Comparison of ENCODE assay signal across 8 cellular contexts in the genomic region with DNA sequence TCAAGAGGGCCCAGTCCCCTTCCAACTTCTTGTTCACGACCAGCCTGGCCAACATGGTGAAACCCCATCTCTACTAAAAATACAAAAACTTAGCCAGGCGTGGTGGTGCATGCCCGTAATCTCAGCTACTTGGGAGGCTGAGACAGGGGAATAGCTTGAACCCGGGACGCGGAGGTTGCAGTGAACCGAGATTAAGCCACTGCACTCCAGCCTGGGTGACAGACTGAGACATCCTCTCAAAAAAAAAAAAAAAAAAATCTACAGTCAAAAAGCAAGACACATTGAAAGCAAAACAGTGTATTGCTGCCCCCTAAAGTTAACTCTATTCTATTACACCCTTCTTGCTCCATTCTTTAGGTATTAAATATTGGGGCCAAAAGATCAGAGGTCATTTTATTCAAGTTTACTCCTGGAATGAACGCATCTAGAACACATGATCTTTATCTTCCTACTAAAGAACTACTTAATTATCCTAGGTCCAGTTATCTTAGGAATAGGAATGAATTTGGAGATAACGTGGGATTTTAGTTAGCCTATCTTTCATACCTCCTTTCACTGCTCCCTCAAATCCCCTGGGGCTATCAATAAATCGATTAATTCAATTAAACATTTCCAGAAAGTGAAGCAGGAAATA. TPM values are rescaled to one million over a fixed set of nuclear protein-coding genes. Genes with fewer than 3 reads are reported as not detected.
DNase-seq lines count a peak whose midpoint lies in the region; ATAC-seq and TF ChIP-seq lines count a peak whose summit lies in the region.

No MANE protein-coding gene starts in this region.

- H3K36me3 ChIP-seq in ACC112 (ENCODE audit: insufficient read depth, low read length): peaks cover 17% of the 10 kb centered on the region
- H3K36me3 ChIP-seq in OCI-LY1 (ENCODE audit: insufficient read depth, low read length): peaks cover 48% of the 10 kb centered on the region
- H3K36me3 ChIP-seq in body of pancreas (replicated peaks in 1 of 2; ENCODE audit: insufficient read depth in 1 of 2, low read depth in 2 of 2): peaks cover 0 to 9% of the 10 kb centered on the region in 2 donors
- H3K36me3 ChIP-seq in liver (ENCODE audit: control insufficient read depth in 4 of 4, insufficient read depth in 3 of 4, low read depth in 1 of 4, low read length in 3 of 4): peaks cover 0 to 26% (median 24%) of the 10 kb centered on the region in 4 donors
- no peaks in the 10 kb centered on the region for H3K36me3 ChIP-seq in uterus

- H3K4me3 ChIP-seq in ACC112 (ENCODE audit: low read depth, low read length) (peak overlapping the region; percentile 98), OCI-LY1 (ENCODE audit: low read depth, low read length, poor library complexity, severe bottlenecking) (peak overlapping the region; percentile 70), body of pancreas (no peak overlapping the region), liver (ENCODE audit: low read depth in 1 of 3, low read length in 3 of 3) (peak overlapping the region; percentile 7 to 23 (median 15)), uterus (no peak overlapping the region)

- TF ChIP-seq POLR2A in body of pancreas (IDR thresholded peaks at IDR 0.05): no peak
- TF ChIP-seq POLR2A in uterus (IDR thresholded peaks at IDR 0.05): no peak

- ATAC-seq in HG03175 (IDR thresholded peaks at IDR 0.05; ENCODE audit: unreplicated experiment): peak; percentile 26
- ATAC-seq in body of pancreas: no peak
- ATAC-seq in HG03442 (IDR thresholded peaks at IDR 0.05; ENCODE audit: unreplicated experiment): no peak

- no peaks in the 10 kb centered on the region for H3K9me2 ChIP-seq in OCI-LY1 (ENCODE audit: low read depth, low read length)

- peak overlapping the region; percentile 99 for H3K4me2 ChIP-seq in OCI-LY1 (ENCODE audit: low read length)

- peaks cover 73% of the 10 kb centered on the region for H3K79me2 ChIP-seq in ACC112 (ENCODE audit: control insufficient read depth, insufficient read depth, low read length, unreplicated experiment)
- H3K79me2 ChIP-seq in OCI-LY1 (ENCODE audit: insufficient read depth, low read length): peaks cover 43% of the 10 kb centered on the region

- H4K20me1 ChIP-seq in OCI-LY1 (ENCODE audit: insufficient read depth, low read length): 0 out of 2 replicates have a peak, but pooled peaks cover 4% of the 10 kb centered on the region

- 28 to 29% methylated on average over 10 of the region's 10 CpGs for WGBS in body of pancreas, 2 donors
- 25% methylated on average over 10 of the region's 10 CpGs for WGBS in liver

- no peaks in the 10 kb centered on the region for H3K9me3 ChIP-seq in OCI-LY1 (ENCODE audit: low read length)
- no peaks in the 10 kb centered on the region for H3K9me3 ChIP-seq in body of pancreas
- no peaks in the 10 kb centered on the region for H3K9me3 ChIP-seq in liver (ENCODE audit: control insufficient read depth in 4 of 4, low read length in 3 of 4)
- H3K9me3 ChIP-seq in uterus: no peaks in the 10 kb centered on the region

- H3K4me1 ChIP-seq in ACC112 (ENCODE audit: control insufficient read depth, insufficient read depth, low read length, unreplicated experiment) (peaks cover 29% of the 10 kb centered on the region), OCI-LY1 (ENCODE audit: insufficient read depth, low read length, severe bottlenecking) (peaks cover 43% of the 10 kb centered on the region), body of pancreas (peaks cover 39% of the 10 kb centered on the region), liver (ENCODE audit: control insufficient read depth in 4 of 4, insufficient read depth in 4 of 4, low read length in 3 of 4) (peaks cover 0 to 41% (median 31%) of the 10 kb centered on the region in 4 donors), uterus (peaks cover 0 to 5% of the 10 kb centered on the region in 2 donors)

- peak overlapping the region; percentile 77 for H3K9ac ChIP-seq in OCI-LY1 (ENCODE audit: low read length)
- peak overlapping the region; percentile 38 to 77 for H3K9ac ChIP-seq in liver (ENCODE audit: low read depth in 1 of 2, low read length in 2 of 2)

- DNase-seq in EL (peak; percentile 63), body of pancreas (no peak), uterus (no peak)

- TF ChIP-seq RAD21 in liver (IDR thresholded peaks at IDR 0.05): peak; percentile 83 to 86

- H2AFZ ChIP-seq in ACC112 (ENCODE audit: low read length, unreplicated experiment): no peak overlapping the region
- H2AFZ ChIP-seq in OCI-LY1 (ENCODE audit: low read length): no peak overlapping the region

- intact Hi-C loops in body of pancreas (cut with DNase I) (loop anchor here (5.0 kb wide), 1 partner anchor 207 kb away; no protein-coding TSS in a partner anchor), uterus (cut with DNase I; ENCODE audit: low total_unique reads) (no loop called here)

- H3F3A ChIP-seq in OCI-LY1 (ENCODE audit: insufficient read depth, low read length): no peaks in the 10 kb centered on the region; the same call in 1 of the 2 replicates

- TF ChIP-seq CTCF in OCI-LY1 (IDR thresholded peaks at IDR 0.05; ENCODE audit: low read length): peak; percentile 62
- TF ChIP-seq CTCF in body of pancreas (IDR thresholded peaks at IDR 0.05): peak; percentile 37 to 82 (median 63)
- peak; percentile 72 for TF ChIP-seq CTCF in liver (IDR thresholded peaks at IDR 0.05; ENCODE audit: low read depth, low read length, missing input control)
- TF ChIP-seq CTCF in uterus (IDR thresholded peaks at IDR 0.05): peak; percentile 28 to 55 (median 52)

- no peak overlapping the region for H3K27ac ChIP-seq in ACC112 (ENCODE audit: low read depth, low read length)
- H3K27ac ChIP-seq in OCI-LY1 (ENCODE audit: low read depth, low read length, poor library complexity, severe bottlenecking): no peak overlapping the region
- peak overlapping the region in 1 of 4 donors; percentile 11 for H3K27ac ChIP-seq in body of pancreas
- peak overlapping the region; percentile 38 to 46 for H3K27ac ChIP-seq in liver (ENCODE audit: low read depth in 1 of 2, low read length in 2 of 2)
- no peak overlapping the region for H3K27ac ChIP-seq in uterus

- H3K27me3 ChIP-seq in ACC112 (ENCODE audit: insufficient read depth, low read length) (no peaks in the 10 kb centered on the region), OCI-LY1 (ENCODE audit: insufficient read depth, low read length) (no peaks in the 10 kb centered on the region), body of pancreas (no peaks in the 10 kb centered on the region), liver (ENCODE audit: control insufficient read depth in 4 of 4, insufficient read depth in 4 of 4, low read length in 3 of 4) (no peaks in the 10 kb centered on the region), uterus (no peaks in the 10 kb centered on the region)

TF ChIP-seq in liver, 16 proteins besides CTCF, POLR2A, EP300 and RAD21:
- TF ChIP-seq EGR1 (IDR thresholded peaks at IDR 0.05; ENCODE audit: low read depth in 2 of 2) (no peak), NR2F2 (IDR thresholded peaks at IDR 0.05) (peak; percentile 88), FOXA1 (IDR thresholded peaks at IDR 0.05) (no peak), TAF1 (conservative IDR thresholded peaks at IDR 0.05) (no peak), RXRA (IDR thresholded peaks at IDR 0.05) (peak; percentile 31 to 34), GABPA (IDR thresholded peaks at IDR 0.05 in 1 of 2, conservative IDR thresholded peaks at IDR 0.05 in 1 of 2) (no peak), FOXA2 (IDR thresholded peaks at IDR 0.05) (no peak), JUND (IDR thresholded peaks at IDR 0.05) (no peak), HNF4A (conservative IDR thresholded peaks at IDR 0.05) (peak; percentile 48 to 61)
- TF ChIP-seq, protein P1, sequence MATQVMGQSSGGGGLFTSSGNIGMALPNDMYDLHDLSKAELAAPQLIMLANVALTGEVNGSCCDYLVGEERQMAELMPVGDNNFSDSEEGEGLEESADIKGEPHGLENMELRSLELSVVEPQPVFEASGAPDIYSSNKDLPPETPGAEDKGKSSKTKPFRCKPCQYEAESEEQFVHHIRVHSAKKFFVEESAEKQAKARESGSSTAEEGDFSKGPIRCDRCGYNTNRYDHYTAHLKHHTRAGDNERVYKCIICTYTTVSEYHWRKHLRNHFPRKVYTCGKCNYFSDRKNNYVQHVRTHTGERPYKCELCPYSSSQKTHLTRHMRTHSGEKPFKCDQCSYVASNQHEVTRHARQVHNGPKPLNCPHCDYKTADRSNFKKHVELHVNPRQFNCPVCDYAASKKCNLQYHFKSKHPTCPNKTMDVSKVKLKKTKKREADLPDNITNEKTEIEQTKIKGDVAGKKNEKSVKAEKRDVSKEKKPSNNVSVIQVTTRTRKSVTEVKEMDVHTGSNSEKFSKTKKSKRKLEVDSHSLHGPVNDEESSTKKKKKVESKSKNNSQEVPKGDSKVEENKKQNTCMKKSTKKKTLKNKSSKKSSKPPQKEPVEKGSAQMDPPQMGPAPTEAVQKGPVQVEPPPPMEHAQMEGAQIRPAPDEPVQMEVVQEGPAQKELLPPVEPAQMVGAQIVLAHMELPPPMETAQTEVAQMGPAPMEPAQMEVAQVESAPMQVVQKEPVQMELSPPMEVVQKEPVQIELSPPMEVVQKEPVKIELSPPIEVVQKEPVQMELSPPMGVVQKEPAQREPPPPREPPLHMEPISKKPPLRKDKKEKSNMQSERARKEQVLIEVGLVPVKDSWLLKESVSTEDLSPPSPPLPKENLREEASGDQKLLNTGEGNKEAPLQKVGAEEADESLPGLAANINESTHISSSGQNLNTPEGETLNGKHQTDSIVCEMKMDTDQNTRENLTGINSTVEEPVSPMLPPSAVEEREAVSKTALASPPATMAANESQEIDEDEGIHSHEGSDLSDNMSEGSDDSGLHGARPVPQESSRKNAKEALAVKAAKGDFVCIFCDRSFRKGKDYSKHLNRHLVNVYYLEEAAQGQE (IDR thresholded peaks at IDR 0.05): no peak

RNA-seq across cellular contexts. Expression of a gene that starts 2.4 kb away (rescaled TPM):
- total RNA-seq in body of pancreas: 10 to 100 TPM; 28.3 to 47.5 TPM
- 10 to 100 TPM; 14.8 to 43.1 TPM for total RNA-seq in liver
- polyA plus RNA-seq in liver: 10 to 100 TPM; 15.6 to 32.5 TPM
- 100 to 1,000 TPM in 1 of 4 donors, 10 to 100 TPM in 3; 27.4 to 118 (median 63.7) TPM for total RNA-seq in uterus

RNA-seq across cellular contexts. Expression of a gene that starts 2.7 kb away (rescaled TPM):
- total RNA-seq in body of pancreas: 10 to 100 TPM; 47.8 to 87.9 TPM
- total RNA-seq in liver: 10 to 100 TPM; 40.4 to 41.5 TPM
- 10 to 100 TPM; 32.7 to 52.7 TPM for polyA plus RNA-seq in liver
- 10 to 100 TPM; 31.8 to 87.2 (median 60.8) TPM for total RNA-seq in uterus

RNA-seq across cellular contexts. Expression of a gene that starts 22.5 kb away (rescaled TPM):
- total RNA-seq in body of pancreas (10 to 100 TPM in 1 of 2 donors, 1 to 10 TPM in 1; 7.3 to 92.3 TPM), liver (100 to 1,000 TPM; 212 to 472 TPM), uterus (10 to 100 TPM in 2 of 4 donors, 1 to 10 TPM in 2; 1.2 to 33.9 (median 8.5) TPM)
- polyA plus RNA-seq in liver: 100 to 1,000 TPM; 106 to 270 TPM

Comparison
In these comparisons a context has a peak if more than half of its experiments do, and no peak if none do; other contexts are left out.
1. H3K27ac ChIP-seq: peak in liver (2 of 2); none in ACC112 (single experiment), OCI-LY1 (single experiment) and uterus (0 of 2).
2. H3K4me3 ChIP-seq: peak in ACC112 (single experiment), OCI-LY1 (single experiment) and liver (3 of 3); none in body of pancreas (0 of 2) and uterus (0 of 2).
3. Peak in every context shown above with its lines, with median percentiles within 50 percentile points of each other: CTCF ChIP-seq.